Comparison of ENCODE assay signal across 28 cellular contexts in the genomic region with DNA sequence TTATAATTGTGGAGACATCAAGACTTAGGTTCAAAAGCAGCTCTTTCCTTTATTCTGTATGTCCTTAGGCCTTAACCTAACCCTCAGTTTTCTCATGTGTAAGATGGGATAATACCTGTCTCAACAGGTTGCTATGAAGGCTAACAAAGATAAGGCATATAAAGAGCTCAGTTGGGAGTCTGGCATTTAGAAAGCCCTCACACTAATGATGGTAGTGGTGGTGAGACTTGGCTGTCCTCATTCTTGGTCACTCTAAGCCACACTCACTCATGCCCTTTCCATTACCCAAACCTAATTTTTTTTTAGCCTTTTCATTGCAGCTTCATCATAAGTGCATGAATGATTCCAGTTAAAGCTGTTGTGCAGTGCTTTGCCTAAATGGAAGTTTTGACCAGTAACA.
"Had no signal": no experiment of that assay in that cellular context is flagged by ENCODE, and none has a peak within 500 bp of the region (broad histone marks: within the 10 kb centered on the region; RNA-seq: fewer than 3 reads in every experiment).

No MANE protein-coding gene starts in this region.

- H3K9ac ChIP-seq: parathyroid adenoma had no signal

- H3K79me2 ChIP-seq: parathyroid adenoma had no signal

- ATAC-seq: naive thymus-derived CD8-positive, alpha-beta T cell; natural killer cell treated with Interleukin-12 subunit alpha and Interleukin-12 subunit beta and Interleukin-15 and Interleukin-18, amount 100 ng/mL, for 72 hours; right cardiac atrium; right lobe of liver; stimulated activated effector memory CD8-positive, alpha-beta T cell treated with anti-CD3 and anti-CD28 coated beads, Interleukin-12 subunit alpha, Interleukin-12 subunit beta, amount 100 ng/mL, for 72 hours; stimulated activated naive B cell treated with anti-CD40 and anti-IgM and Interleukin-4, amounts not matched to agents 10 μg/mL and 1 μg/mL and 100 μg/mL, for 72 hours had no signal

- H3K27ac ChIP-seq: neutrophil, ovary, parathyroid adenoma, psoas muscle, right lobe of liver, stomach, suprapubic skin, testis, tibial artery, transverse colon, upper lobe of left lung, vagina had no signal

- H2AFZ ChIP-seq: parathyroid adenoma had no signal

- H3K36me3 ChIP-seq: neutrophil, ovary, right lobe of liver, sigmoid colon, stomach, suprapubic skin, tibial artery, transverse colon, upper lobe of left lung, vagina had no signal

- H3K4me1 ChIP-seq: psoas muscle, right lobe of liver, testis, upper lobe of left lung had no signal

- H3K4me3 ChIP-seq: ovary, psoas muscle, right lobe of liver, sigmoid colon, stomach, suprapubic skin, testis, tibial artery, transverse colon, upper lobe of left lung, vagina had no signal

- DNase-seq: naive thymus-derived CD8-positive, alpha-beta T cell; nephron progenitor cell; nucleus accumbens; ovary; posterior cingulate gyrus; psoas muscle; right cardiac atrium; right lobe of liver; sigmoid colon; small intestine; stimulated activated CD4-positive, alpha-beta T cell treated with anti-CD3 and anti-CD28 coated beads, Interleukin-15, amount 100 ng/mL, for 24 hours; stimulated activated CD4-positive, alpha-beta T cell treated with anti-CD3 and anti-CD28 coated beads, Interleukin-2, amount 100 ng/mL, for 24 hours; stimulated activated CD4-positive, alpha-beta T cell treated with anti-CD3 and anti-CD28 coated beads, Interleukin-2, amount 100 ng/mL, for 48 hours; stimulated activated CD4-positive, alpha-beta T cell treated with anti-CD3 and anti-CD28 coated beads, Interleukin-4, amount 100 ng/mL, for 24 hours; stimulated activated naive B cell treated with anti-CD40 and anti-IgM and Interleukin-4, amounts not matched to agents 10 μg/mL and 1 μg/mL and 100 μg/mL, for 72 hours; stimulated activated naive CD4-positive, alpha-beta T cell treated with Interleukin-2 at 50 U/mL for 16 hours; stomach; testis; tibial artery; transverse colon; upper lobe of left lung had no signal

- FAIRE-seq: small intestine, urothelium cell line had no signal

- H3K27me3 ChIP-seq: neutrophil, ovary, right lobe of liver, sigmoid colon, stomach, suprapubic skin, testis, tibial artery, transverse colon, upper lobe of left lung, vagina had no signal

- H3K9me3 ChIP-seq: neutrophil, ovary, psoas muscle, right lobe of liver, sigmoid colon, stomach, suprapubic skin, testis, tibial artery, transverse colon, upper lobe of left lung, vagina had no signal
